ENCODE assay signal across 9 cellular contexts in the genomic region with DNA sequence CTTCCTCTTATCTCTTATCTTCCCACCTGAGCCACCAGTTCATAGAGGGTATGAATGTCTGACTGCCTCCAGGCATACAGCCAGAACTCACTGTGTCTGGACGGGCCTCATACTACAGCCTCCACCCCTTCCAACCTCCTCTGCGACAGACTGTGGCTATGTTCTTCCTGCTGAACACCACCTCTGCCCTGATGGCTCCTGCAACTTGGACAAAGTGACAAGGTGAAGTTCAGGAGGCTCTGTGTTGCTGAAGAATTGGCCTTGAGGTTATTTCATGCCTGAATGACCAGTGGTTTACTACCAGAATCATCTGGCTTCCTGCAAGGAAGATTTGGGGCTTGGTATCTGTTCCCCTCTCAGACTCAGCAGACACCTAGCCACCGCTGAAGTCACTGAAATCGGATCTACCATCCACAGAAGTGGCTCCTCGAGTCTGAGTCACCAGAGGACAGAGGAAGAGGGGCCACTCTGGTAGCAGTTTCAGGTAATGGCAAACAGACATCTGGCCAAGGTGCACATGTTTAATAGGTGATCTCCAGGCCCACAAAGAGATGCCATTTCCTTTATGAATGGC. TPM values are rescaled to one million over a fixed set of nuclear protein-coding genes. Genes with fewer than 3 reads are reported as not detected.
DNase-seq lines count a peak whose midpoint lies in the region; ATAC-seq and TF ChIP-seq lines count a peak whose summit lies in the region.
"Had no signal": no experiment of that assay in that cellular context is flagged by ENCODE, and none has a peak within 500 bp of the region (broad histone marks: within the 10 kb centered on the region; RNA-seq: fewer than 3 reads in every experiment).

No MANE protein-coding gene starts in this region.

- H2AFZ ChIP-seq in SK-N-SH (ENCODE audit: low read depth) = no peak overlapping the region

- no peaks in the 10 kb centered on the region for H3K27me3 Mint-ChIP-seq in activated CD8-positive, alpha-beta T cell treated with anti-CD3 and anti-CD28 coated beads for 36 hours

- H3K4me2 ChIP-seq in SK-N-SH = no peak overlapping the region

- H3K4me3 Mint-ChIP-seq in activated CD8-positive, alpha-beta T cell treated with anti-CD3 and anti-CD28 coated beads for 36 hours = no peak overlapping the region
- H3K4me3 Mint-ChIP-seq in stimulated activated effector memory CD8-positive, alpha-beta T cell treated with anti-CD3 and anti-CD28 coated beads, Interleukin-12 subunit alpha, Interleukin-12 subunit beta, amount 100 ng/mL, for 72 hours = peak overlapping the region; percentile 54

- ATAC-seq in SK-N-SH treated with all-trans-retinoic acid at 6 μM for 48 hours (no peak), HG02981 (IDR thresholded peaks at IDR 0.05; ENCODE audit: unreplicated experiment) (peak; percentile 77)
- peak; percentile 31 for ATAC-seq in activated CD8-positive, alpha-beta T cell treated with anti-CD3 and anti-CD28 coated beads for 36 hours
- ATAC-seq in stimulated activated effector memory CD8-positive, alpha-beta T cell treated with anti-CD3 and anti-CD28 coated beads, Interleukin-12 subunit alpha, Interleukin-12 subunit beta, amount 100 ng/mL, for 72 hours = peak; percentile 53

- no peaks in the 10 kb centered on the region for H3K9me3 Mint-ChIP-seq in activated CD8-positive, alpha-beta T cell treated with anti-CD3 and anti-CD28 coated beads for 36 hours
- no peaks in the 10 kb centered on the region for H3K9me3 Mint-ChIP-seq in stimulated activated effector memory CD8-positive, alpha-beta T cell treated with anti-CD3 and anti-CD28 coated beads, Interleukin-12 subunit alpha, Interleukin-12 subunit beta, amount 100 ng/mL, for 72 hours

- POLR2A ChIA-PET in SK-N-SH (lab: Yijun Ruan, JAX) = no interaction called here
- POLR2A ChIA-PET in activated CD8-positive, alpha-beta T cell treated with anti-CD3 and anti-CD28 coated beads for 36 hours (lab: Charles Lee) = interaction anchor here (1.4 to 1.9 kb wide), 3 partner anchors 12 to 81 kb away, joined by 4 to 9 read pairs (median 4); a partner anchor contains a TSS

- H3K4me1 ChIP-seq in SK-N-SH (ENCODE audit: control insufficient read depth in 1 of 2, insufficient read depth in 2 of 2, low read depth in 1 of 2, low read length in 1 of 2) (peaks cover 0 to 18% of the 10 kb centered on the region in 2 experiments; a peak in 1 of 4 replicates), tibial artery (peaks cover 0 to 11% (median 7%) of the 10 kb centered on the region in 4 donors)

- TF ChIP-seq CTCF in SK-N-SH (IDR thresholded peaks at IDR 0.05) (no peak), tibial artery (IDR thresholded peaks at IDR 0.05) (no peak)
- no peak for TF ChIP-seq CTCF in activated CD8-positive, alpha-beta T cell treated with anti-CD3 and anti-CD28 coated beads for 36 hours (IDR thresholded peaks at IDR 0.05)

- intact Hi-C loops in activated CD8-positive, alpha-beta T cell treated with anti-CD3 and anti-CD28 coated beads for 36 hours (cut with micrococcal nuclease) = no loop called here
- intact Hi-C loops in tibial artery (cut with DNase I; ENCODE audit: low total_unique reads) = no loop called here

- peaks cover 32% of the 10 kb centered on the region for H3K4me1 Mint-ChIP-seq in activated CD8-positive, alpha-beta T cell treated with anti-CD3 and anti-CD28 coated beads for 36 hours (ENCODE audit: low read depth)
- H3K4me1 Mint-ChIP-seq in stimulated activated effector memory CD8-positive, alpha-beta T cell treated with anti-CD3 and anti-CD28 coated beads, Interleukin-12 subunit alpha, Interleukin-12 subunit beta, amount 100 ng/mL, for 72 hours = peaks cover 43% of the 10 kb centered on the region

- no peaks in the 10 kb centered on the region for H3K27me3 ChIP-seq in SK-N-SH (ENCODE audit: insufficient read depth)
- no peaks in the 10 kb centered on the region for H3K27me3 ChIP-seq in tibial artery

- H3K9me3 ChIP-seq in SK-N-SH (no peaks in the 10 kb centered on the region), tibial artery (no peaks in the 10 kb centered on the region)

- CTCF ChIA-PET in SK-N-SH (lab: Yijun Ruan, JAX) = interaction anchor here (1.2 to 3.1 kb wide), 4 partner anchors 14 to 93 kb away, joined by 3 to 9 read pairs (median 5); a partner anchor contains a TSS
- CTCF ChIA-PET in activated CD8-positive, alpha-beta T cell treated with anti-CD3 and anti-CD28 coated beads for 36 hours (lab: Charles Lee) = interaction anchor here (1.2 to 4.2 kb wide), 3 partner anchors 12 to 44 kb away, joined by 3 to 14 read pairs (median 5); no protein-coding TSS in a partner anchor

- H4K20me1 ChIP-seq in SK-N-SH (ENCODE audit: insufficient read depth) = peaks cover 14% of the 10 kb centered on the region; the same call in 1 of the 2 replicates

- peaks cover 3 to 20% of the 10 kb centered on the region in 2 experiments for H3K36me3 ChIP-seq in SK-N-SH (replicated peaks in 1 of 2; ENCODE audit: control insufficient read depth in 1 of 2, insufficient read depth in 2 of 2, low read length in 1 of 2)
- peaks cover 20 to 23% (median 22%) of the 10 kb centered on the region in 3 donors for H3K36me3 ChIP-seq in tibial artery

- H3K9me2 ChIP-seq in SK-N-SH = no peaks in the 10 kb centered on the region

- H3K79me2 ChIP-seq in SK-N-SH (ENCODE audit: insufficient read depth) = peaks cover 66% of the 10 kb centered on the region

- no peak for TF ChIP-seq EP300 in SK-N-SH (IDR thresholded peaks at IDR 0.05; ENCODE audit: borderline replicate concordance in 1 of 2, low read depth in 1 of 2, low read length in 1 of 2)

- peak overlapping the region; percentile 84 for H3K27ac Mint-ChIP-seq in activated CD8-positive, alpha-beta T cell treated with anti-CD3 and anti-CD28 coated beads for 36 hours
- peak overlapping the region; percentile 81 for H3K27ac Mint-ChIP-seq in stimulated activated effector memory CD8-positive, alpha-beta T cell treated with anti-CD3 and anti-CD28 coated beads, Interleukin-12 subunit alpha, Interleukin-12 subunit beta, amount 100 ng/mL, for 72 hours

- H3F3A ChIP-seq in SK-N-SH (replicated peaks; ENCODE audit: insufficient read depth) = no peaks in the 10 kb centered on the region

- no peak for TF ChIP-seq RAD21 in SK-N-SH (IDR thresholded peaks at IDR 0.05; ENCODE audit: low read length)

- no peak overlapping the region; a peak in 1 of 4 replicates for H3K27ac ChIP-seq in SK-N-SH (ENCODE audit: low read depth in 2 of 2, low read length in 1 of 2)
- no peak overlapping the region for H3K27ac ChIP-seq in tibial artery

- DNase-seq in SK-N-SH = peak; percentile 28
- DNase-seq in activated CD8-positive, alpha-beta T cell treated with anti-CD3 and anti-CD28 coated beads for 36 hours = no peak
- DNase-seq in stimulated activated effector memory CD8-positive, alpha-beta T cell treated with anti-CD3 and anti-CD28 coated beads, Interleukin-12 subunit alpha, Interleukin-12 subunit beta, amount 100 ng/mL, for 72 hours (ENCODE audit: low spot score in 2 of 2) = peak in 1 of 2 donors; percentile 49
- DNase-seq in glomerular visceral epithelial cell (ENCODE audit: extremely low spot score) = no peak
- DNase-seq in NCI-H748 treated with DMSO at 0.1 percent for 48 hours (lab: John Stamatoyannopoulos, UW) = no peak
- DNase-seq in tibial artery = no peak

- H3K9ac ChIP-seq in SK-N-SH = no peak overlapping the region

- 81% methylated on average over 2 of the region's 5 CpGs for WGBS in SK-N-SH (ENCODE audit: low lambda C conversion rate)

- peaks cover 7% of the 10 kb centered on the region for H3K36me3 Mint-ChIP-seq in activated CD8-positive, alpha-beta T cell treated with anti-CD3 and anti-CD28 coated beads for 36 hours (ENCODE audit: low read depth)
- peaks cover 74% of the 10 kb centered on the region for H3K36me3 Mint-ChIP-seq in stimulated activated effector memory CD8-positive, alpha-beta T cell treated with anti-CD3 and anti-CD28 coated beads, Interleukin-12 subunit alpha, Interleukin-12 subunit beta, amount 100 ng/mL, for 72 hours

- no peak overlapping the region for H3K4me3 ChIP-seq in SK-N-SH (ENCODE audit: low read depth in 2 of 2, low read length in 1 of 2)
- H3K4me3 ChIP-seq in tibial artery = no peak overlapping the region

TF ChIP-seq in SK-N-SH, 30 proteins besides CTCF, POLR2A, EP300 and RAD21 (continues in another document):
- TF ChIP-seq MXI1 (IDR thresholded peaks at IDR 0.05; ENCODE audit: low read depth, low read length) (no peak), ELF1 (IDR thresholded peaks at IDR 0.05) (no peak)

TF ChIP-seq in SK-N-SH treated with all-trans-retinoic acid at 6 μM for 48 hours, 23 proteins besides CTCF, POLR2A, EP300 and RAD21 (continues in another document):
- TF ChIP-seq ZFP30 (CRISPR knock-in tag; IDR thresholded peaks at IDR 0.05) (no peak), ARNTL (CRISPR knock-in tag; IDR thresholded peaks at IDR 0.05; ENCODE audit: borderline replicate concordance, low read depth) (no peak)

RNA-seq across cellular contexts. Expression of a gene that starts 14.2 kb away (rescaled TPM):
- polyA plus RNA-seq in SK-N-SH (2012; rRNA removed) = 41.3 and 55.3 TPM in 2 replicates
- polyA plus RNA-seq in SK-N-SH (2012; cell fraction: cytosol; rRNA removed) = 11.1 and 17.6 TPM in 2 replicates
- 300 and 348 TPM in 2 replicates for polyA plus RNA-seq in SK-N-SH (2012; cell fraction: nucleus; rRNA removed)
- total RNA-seq in activated CD8-positive, alpha-beta T cell treated with anti-CD3 and anti-CD28 coated beads for 36 hours = 10 to 100 TPM; 45.9 to 49.3 TPM

RNA-seq across cellular contexts. Expression of a gene that starts 16.0 kb away (rescaled TPM):
- 88.1 and 99.5 TPM in 2 replicates for polyA plus RNA-seq in SK-N-SH (2012; rRNA removed)
- 58.0 and 74.0 TPM in 2 replicates for polyA plus RNA-seq in SK-N-SH (2012; cell fraction: cytosol; rRNA removed)
- polyA plus RNA-seq in SK-N-SH (2012; cell fraction: nucleus; rRNA removed) = 47.0 and 56.7 TPM in 2 replicates
- 10 to 100 TPM; 57.8 to 58.9 TPM for total RNA-seq in activated CD8-positive, alpha-beta T cell treated with anti-CD3 and anti-CD28 coated beads for 36 hours

RNA-seq across cellular contexts. Expression of a gene that starts 30.7 kb away (rescaled TPM):
- polyA plus RNA-seq in SK-N-SH (2012; rRNA removed) = not detected in 2 replicates
- not detected in 2 replicates for polyA plus RNA-seq in SK-N-SH (2012; cell fraction: cytosol; rRNA removed)
- 0.08 and 0.23 TPM in 2 replicates for polyA plus RNA-seq in SK-N-SH (2012; cell fraction: nucleus; rRNA removed)
- under 1 TPM in 1 of 2 experiments, not detected in 1; 0.11 TPM for total RNA-seq in activated CD8-positive, alpha-beta T cell treated with anti-CD3 and anti-CD28 coated beads for 36 hours
- total RNA-seq: epithelial cell of proximal tubule had no signal

RNA-seq across cellular contexts. Expression of a gene that starts 32.7 kb away (rescaled TPM):
- polyA plus RNA-seq in SK-N-SH (2012; rRNA removed) = 58.2 and 63.5 TPM in 2 replicates
- 36.4 and 45.3 TPM in 2 replicates for polyA plus RNA-seq in SK-N-SH (2012; cell fraction: cytosol; rRNA removed)
- 87.1 and 108 TPM in 2 replicates for polyA plus RNA-seq in SK-N-SH (2012; cell fraction: nucleus; rRNA removed)
- total RNA-seq in activated CD8-positive, alpha-beta T cell treated with anti-CD3 and anti-CD28 coated beads for 36 hours = 10 to 100 TPM; 67.1 to 74.3 TPM

RNA-seq across cellular contexts. Expression of a gene that starts 44.5 kb away (rescaled TPM):
- 0.02 TPM in 1 of 2 replicates, not detected in the other for polyA plus RNA-seq in SK-N-SH (2012; rRNA removed)
- not detected in 2 replicates for polyA plus RNA-seq in SK-N-SH (2012; cell fraction: cytosol; rRNA removed)
- 0.04 and 0.08 TPM in 2 replicates for polyA plus RNA-seq in SK-N-SH (2012; cell fraction: nucleus; rRNA removed)
- under 1 TPM in 1 of 2 experiments, not detected in 1; 0.11 TPM for total RNA-seq in activated CD8-positive, alpha-beta T cell treated with anti-CD3 and anti-CD28 coated beads for 36 hours
- total RNA-seq: epithelial cell of proximal tubule had no signal
